Comparison of ENCODE assay signal across 1 cellular context in genomic region chr17:58498177-58498828, GRCh38.
TF ChIP-seq lines count a peak whose summit lies in the region.

No MANE protein-coding gene starts in this region.

TF ChIP-seq in K562, 482 proteins besides CTCF, POLR2A, EP300 and RAD21 (continued from another document):
- TF ChIP-seq ZBTB26 (CRISPR knock-in tag; IDR thresholded peaks at IDR 0.05) (no peak), PCBP1 (IDR thresholded peaks at IDR 0.05; ENCODE audit: low read depth, low read length, poor library complexity, severe bottlenecking) (peak; percentile 50), GABPA (tag; conservative IDR thresholded peaks at IDR 0.05; ENCODE audit: low read depth) (no peak), ZNF263 (CRISPR knock-in tag; IDR thresholded peaks at IDR 0.05; ENCODE audit: borderline replicate concordance) (no peak), MIER1 (IDR thresholded peaks at IDR 0.05; ENCODE audit: low read depth) (no peak), GATA2 (CRISPR knock-in tag; IDR thresholded peaks at IDR 0.05) (no peak), SAFB2 (IDR thresholded peaks at IDR 0.05; ENCODE audit: borderline replicate concordance, low read depth, low read length, severe bottlenecking) (no peak), MTA2 (IDR thresholded peaks at IDR 0.05; ENCODE audit: low read depth) (no peak), TFAM (CRISPR knock-in tag; conservative IDR thresholded peaks at IDR 0.05) (no peak), ZKSCAN8 (CRISPR knock-in tag; IDR thresholded peaks at IDR 0.05) (no peak), TEAD2 (tag; IDR thresholded peaks at IDR 0.05) (no peak), ZNF76 (CRISPR knock-in tag; IDR thresholded peaks at IDR 0.05; ENCODE audit: borderline replicate concordance) (no peak), CBX3 (IDR thresholded peaks at IDR 0.05; ENCODE audit: borderline replicate concordance in 1 of 2, low read length in 2 of 2) (no peak), PCBP2 (IDR thresholded peaks at IDR 0.05; ENCODE audit: low read depth, low read length, poor library complexity, severe bottlenecking) (peak; percentile 86)
- TF ChIP-seq, protein P1, sequence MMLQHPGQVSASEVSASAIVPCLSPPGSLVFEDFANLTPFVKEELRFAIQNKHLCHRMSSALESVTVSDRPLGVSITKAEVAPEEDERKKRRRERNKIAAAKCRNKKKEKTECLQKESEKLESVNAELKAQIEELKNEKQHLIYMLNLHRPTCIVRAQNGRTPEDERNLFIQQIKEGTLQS (IDR thresholded peaks at IDR 0.05) = no peak
- TF ChIP-seq, protein P1 (CRISPR knock-in tag; conservative IDR thresholded peaks at IDR 0.05) = no peak
- TF ChIP-seq, protein P2, sequence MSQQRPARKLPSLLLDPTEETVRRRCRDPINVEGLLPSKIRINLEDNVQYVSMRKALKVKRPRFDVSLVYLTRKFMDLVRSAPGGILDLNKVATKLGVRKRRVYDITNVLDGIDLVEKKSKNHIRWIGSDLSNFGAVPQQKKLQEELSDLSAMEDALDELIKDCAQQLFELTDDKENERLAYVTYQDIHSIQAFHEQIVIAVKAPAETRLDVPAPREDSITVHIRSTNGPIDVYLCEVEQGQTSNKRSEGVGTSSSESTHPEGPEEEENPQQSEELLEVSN (IDR thresholded peaks at IDR 0.05; ENCODE audit: borderline replicate concordance in 1 of 2, extremely low read depth in 1 of 2, insufficient read depth in 1 of 2, insufficient read length in 1 of 2, low read depth in 1 of 2, low read length in 1 of 2, poor library complexity in 1 of 2, severe bottlenecking in 1 of 2) = no peak
- TF ChIP-seq, protein P3, sequence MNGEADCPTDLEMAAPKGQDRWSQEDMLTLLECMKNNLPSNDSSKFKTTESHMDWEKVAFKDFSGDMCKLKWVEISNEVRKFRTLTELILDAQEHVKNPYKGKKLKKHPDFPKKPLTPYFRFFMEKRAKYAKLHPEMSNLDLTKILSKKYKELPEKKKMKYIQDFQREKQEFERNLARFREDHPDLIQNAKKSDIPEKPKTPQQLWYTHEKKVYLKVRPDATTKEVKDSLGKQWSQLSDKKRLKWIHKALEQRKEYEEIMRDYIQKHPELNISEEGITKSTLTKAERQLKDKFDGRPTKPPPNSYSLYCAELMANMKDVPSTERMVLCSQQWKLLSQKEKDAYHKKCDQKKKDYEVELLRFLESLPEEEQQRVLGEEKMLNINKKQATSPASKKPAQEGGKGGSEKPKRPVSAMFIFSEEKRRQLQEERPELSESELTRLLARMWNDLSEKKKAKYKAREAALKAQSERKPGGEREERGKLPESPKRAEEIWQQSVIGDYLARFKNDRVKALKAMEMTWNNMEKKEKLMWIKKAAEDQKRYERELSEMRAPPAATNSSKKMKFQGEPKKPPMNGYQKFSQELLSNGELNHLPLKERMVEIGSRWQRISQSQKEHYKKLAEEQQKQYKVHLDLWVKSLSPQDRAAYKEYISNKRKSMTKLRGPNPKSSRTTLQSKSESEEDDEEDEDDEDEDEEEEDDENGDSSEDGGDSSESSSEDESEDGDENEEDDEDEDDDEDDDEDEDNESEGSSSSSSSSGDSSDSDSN (IDR thresholded peaks at IDR 0.05; ENCODE audit: borderline replicate concordance in 1 of 2, low read depth in 2 of 2, low read length in 2 of 2) = no peak
- TF ChIP-seq, protein P4, sequence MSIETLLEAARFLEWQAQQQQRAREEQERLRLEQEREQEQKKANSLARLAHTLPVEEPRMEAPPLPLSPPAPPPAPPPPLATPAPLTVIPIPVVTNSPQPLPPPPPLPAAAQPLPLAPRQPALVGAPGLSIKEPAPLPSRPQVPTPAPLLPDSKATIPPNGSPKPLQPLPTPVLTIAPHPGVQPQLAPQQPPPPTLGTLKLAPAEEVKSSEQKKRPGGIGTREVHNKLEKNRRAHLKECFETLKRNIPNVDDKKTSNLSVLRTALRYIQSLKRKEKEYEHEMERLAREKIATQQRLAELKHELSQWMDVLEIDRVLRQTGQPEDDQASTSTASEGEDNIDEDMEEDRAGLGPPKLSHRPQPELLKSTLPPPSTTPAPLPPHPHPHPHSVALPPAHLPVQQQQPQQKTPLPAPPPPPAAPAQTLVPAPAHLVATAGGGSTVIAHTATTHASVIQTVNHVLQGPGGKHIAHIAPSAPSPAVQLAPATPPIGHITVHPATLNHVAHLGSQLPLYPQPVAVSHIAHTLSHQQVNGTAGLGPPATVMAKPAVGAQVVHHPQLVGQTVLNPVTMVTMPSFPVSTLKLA (conservative IDR thresholded peaks at IDR 0.05) = no peak
